17 cellular contexts compared by ENCODE assay signal in genomic region chr22:32809786-32810185, GRCh38. TPM values are rescaled to one million over a fixed set of nuclear protein-coding genes. Genes with fewer than 3 reads are reported as not detected.
"Had no signal": no experiment of that assay in that cellular context is flagged by ENCODE, and none has a peak within 500 bp of the region (broad histone marks: within the 10 kb centered on the region; RNA-seq: fewer than 3 reads in every experiment).

No MANE protein-coding gene starts in this region.

- ATAC-seq: activated CD4-positive, alpha-beta T cell treated with anti-CD3 and anti-CD28 coated beads for 36 hours; lower lobe of right lung had no signal

- H3K27me3 ChIP-seq: SJSA1 had no signal

- H3K36me3 ChIP-seq: SJSA1 had no signal

- H3K36me3 Mint-ChIP-seq: activated naive CD8-positive, alpha-beta T cell treated with anti-CD3 and anti-CD28 coated beads, Interleukin-2, amount 10 ng/mL, durations not matched to agents 7 days and 5 days; naive B cell had no signal

- H3K4me1 Mint-ChIP-seq: activated CD4-positive, alpha-beta memory T cell treated with anti-CD3 and anti-CD28 coated beads, Interleukin-2, amount 10 ng/mL, durations not matched to agents 7 days and 5 days; activated CD4-positive, alpha-beta T cell treated with anti-CD3 and anti-CD28 coated beads for 36 hours; activated naive CD8-positive, alpha-beta T cell treated with anti-CD3 and anti-CD28 coated beads, Interleukin-2, amount 10 ng/mL, durations not matched to agents 7 days and 5 days had no signal

- H3K9me3 ChIP-seq: esophagus squamous epithelium, lower lobe of right lung, SJSA1 had no signal

- H3K27ac Mint-ChIP-seq: activated CD4-positive, alpha-beta memory T cell treated with anti-CD3 and anti-CD28 coated beads, Interleukin-2, amount 10 ng/mL, durations not matched to agents 7 days and 5 days; activated CD4-positive, alpha-beta T cell treated with anti-CD3 and anti-CD28 coated beads for 36 hours; activated naive CD8-positive, alpha-beta T cell treated with anti-CD3 and anti-CD28 coated beads, Interleukin-2, amount 10 ng/mL, durations not matched to agents 7 days and 5 days; stimulated activated naive CD8-positive, alpha-beta T cell treated with anti-CD3 and anti-CD28 coated beads, Interleukin-15, Interleukin-2, amounts not matched to agents 100 ng/mL and 50 ng/mL, for 24 hours had no signal

- H3K27ac ChIP-seq: lower lobe of right lung, SJSA1, VCaP had no signal

- DNase-seq: activated CD4-positive, alpha-beta memory T cell treated with anti-CD3 and anti-CD28 coated beads, Interleukin-2, amount 10 ng/mL, durations not matched to agents 7 days and 5 days; activated CD4-positive, alpha-beta T cell treated with anti-CD3 and anti-CD28 coated beads for 36 hours; activated gamma-delta T cell; activated naive CD8-positive, alpha-beta T cell treated with anti-CD3 and anti-CD28 coated beads, Interleukin-2, amount 10 ng/mL, durations not matched to agents 7 days and 5 days; activated T-cell treated with anti-CD3 and anti-CD28 coated beads, Interleukin-2, amount 50 U/mL, for 48 hours; anterior cingulate cortex; esophagus squamous epithelium; kidney; lower lobe of right lung; naive B cell; posterior cingulate gyrus; stimulated activated CD4-positive, alpha-beta T cell treated with anti-CD3 and anti-CD28 coated beads, Interleukin-4, amount 100 ng/mL, for 1 hour; stimulated activated CD8-positive, alpha-beta memory T cell treated with anti-CD3 and anti-CD28 coated beads, Interleukin-4, amount 100 ng/mL, for 48 hours had no signal

- FAIRE-seq: endometrium, kidney had no signal

- H3K4me3 Mint-ChIP-seq: activated CD4-positive, alpha-beta memory T cell treated with anti-CD3 and anti-CD28 coated beads, Interleukin-2, amount 10 ng/mL, durations not matched to agents 7 days and 5 days; activated CD4-positive, alpha-beta T cell treated with anti-CD3 and anti-CD28 coated beads for 36 hours; activated naive CD8-positive, alpha-beta T cell treated with anti-CD3 and anti-CD28 coated beads, Interleukin-2, amount 10 ng/mL, durations not matched to agents 7 days and 5 days; naive B cell; stimulated activated naive CD8-positive, alpha-beta T cell treated with anti-CD3 and anti-CD28 coated beads, Interleukin-15, Interleukin-2, amounts not matched to agents 100 ng/mL and 50 ng/mL, for 24 hours had no signal

- H3K4me3 ChIP-seq: SJSA1 had no signal

- H3K9me3 Mint-ChIP-seq: activated CD4-positive, alpha-beta memory T cell treated with anti-CD3 and anti-CD28 coated beads, Interleukin-2, amount 10 ng/mL, durations not matched to agents 7 days and 5 days; activated naive CD8-positive, alpha-beta T cell treated with anti-CD3 and anti-CD28 coated beads, Interleukin-2, amount 10 ng/mL, durations not matched to agents 7 days and 5 days; naive B cell had no signal

RNA-seq across cellular contexts. Expression of gene TIMP3, which starts 8.3 kb away (rescaled TPM):
- total RNA-seq: activated CD4-positive, alpha-beta memory T cell treated with anti-CD3 and anti-CD28 coated beads, Interleukin-2, amount 10 ng/mL, durations not matched to agents 7 days and 5 days; activated CD4-positive, alpha-beta T cell treated with anti-CD3 and anti-CD28 coated beads for 36 hours had no signal
